ENCODE assay signal across 1 cellular context in genomic region chr21:28283652-28284490, GRCh38.
TF ChIP-seq lines count a peak whose summit lies in the region.

No MANE protein-coding gene starts in this region.

TF ChIP-seq in SK-N-SH, 30 proteins besides CTCF, POLR2A, EP300 and RAD21 (continued from another document):
- TF ChIP-seq MAX (IDR thresholded peaks at IDR 0.05; ENCODE audit: low read depth) (no peak), POLR2AphosphoS5 (IDR thresholded peaks at IDR 0.05; ENCODE audit: low read depth, low read length) (peak; percentile 28; the same call in 1 of the 2 replicates), MXI1 (IDR thresholded peaks at IDR 0.05; ENCODE audit: low read depth, low read length) (no peak), SMC3 (IDR thresholded peaks at IDR 0.05; ENCODE audit: low read depth, low read length) (no peak), FOXM1 (IDR thresholded peaks at IDR 0.05; ENCODE audit: low read depth) (0 out of 2 replicates have a peak, but pooled peaks have one; percentile 77), TAF1 (IDR thresholded peaks at IDR 0.05; ENCODE audit: borderline replicate concordance, low read depth, low read length) (no peak), ZBTB33 (IDR thresholded peaks at IDR 0.05; ENCODE audit: borderline replicate concordance, low read depth) (no peak; the same call in 1 of the 2 replicates), TCF12 (IDR thresholded peaks at IDR 0.05) (peak; percentile 82), USF1 (IDR thresholded peaks at IDR 0.05; ENCODE audit: borderline replicate concordance, low read depth) (no peak), CHD2 (IDR thresholded peaks at IDR 0.05; ENCODE audit: low read length, partially characterized antibody) (peak; percentile 6), YY1 (IDR thresholded peaks at IDR 0.05; ENCODE audit: low read depth) (no peak), FOXJ3 (CRISPR knock-in tag; IDR thresholded peaks at IDR 0.05) (no peak), NRF1 (IDR thresholded peaks at IDR 0.05; ENCODE audit: low read depth, low read length) (no peak), SIN3A (IDR thresholded peaks at IDR 0.05; ENCODE audit: borderline replicate concordance, low read depth, low read length) (no peak), MEF2A (IDR thresholded peaks at IDR 0.05; ENCODE audit: borderline replicate concordance, low read depth) (peak; percentile 97)
